1 cellular context compared by ENCODE assay signal in genomic region chr9:126614088-126614454, GRCh38.
TF ChIP-seq lines count a peak whose summit lies in the region.

No MANE protein-coding gene starts in this region.

TF ChIP-seq in WTC11, 78 proteins besides CTCF, POLR2A, EP300 and RAD21 (continued from another document):
- TF ChIP-seq ATF6 (CRISPR knock-in tag; IDR thresholded peaks at IDR 0.05) (no peak), STAT6 (CRISPR knock-in tag; conservative IDR thresholded peaks at IDR 0.05; ENCODE audit: low read depth) (no peak), USF2 (CRISPR knock-in tag; IDR thresholded peaks at IDR 0.05) (no peak)
